Comparison of ENCODE assay signal across 39 cellular contexts in genomic region chr15:75930866-75931265, GRCh38.
"Had no signal": no experiment of that assay in that cellular context is flagged by ENCODE, and none has a peak within 500 bp of the region (broad histone marks: within the 10 kb centered on the region; RNA-seq: fewer than 3 reads in every experiment).

No MANE protein-coding gene starts in this region.

- H3K4me3 ChIP-seq: adrenal gland, body of pancreas, breast epithelium had no signal

- DNase-seq: activated B cell treated with CpG ODN at 0.5 μM for 24 hours; activated CD4-positive, alpha-beta memory T cell treated with anti-CD3 and anti-CD28 coated beads for 36 hours; activated CD4-positive, alpha-beta T cell treated with anti-CD3 and anti-CD28 coated beads for 4 hours; activated CD4-positive, alpha-beta T cell treated with anti-CD3 and anti-CD28 coated beads, Interleukin-2, amount 10 ng/mL, durations not matched to agents 24 days and 14 days; activated CD4-positive, alpha-beta T cell treated with anti-CD3 and anti-CD28 coated beads, Interleukin-2, amount 50 U/mL, for 1 hour; activated CD4-positive, alpha-beta T cell treated with anti-CD3 and anti-CD28 coated beads, Interleukin-2, amount 50 U/mL, for 4 hours; activated CD4-positive, CD25-positive, alpha-beta regulatory T cell treated with anti-CD3 and anti-CD28 coated beads, Interleukin-2, amount 50 U/mL, for 72 hours; activated CD8-positive, alpha-beta memory T cell treated with anti-CD3 and anti-CD28 coated beads, Interleukin-2, amount 50 U/mL, for 4 hours; activated CD8-positive, alpha-beta T cell treated with anti-CD3 and anti-CD28 coated beads for 36 hours; activated effector memory CD4-positive, alpha-beta T cell treated with anti-CD3 and anti-CD28 coated beads, Interleukin-2, amount 50 U/mL, for 16 hours; activated gamma-delta T cell treated with Interleukin-2 at 50 U/mL for 16 hours; activated naive CD4-positive, alpha-beta T cell; activated naive CD4-positive, alpha-beta T cell treated with anti-CD3 and anti-CD28 coated beads for 36 hours; activated naive CD4-positive, alpha-beta T cell treated with anti-CD3 and anti-CD28 coated beads, Interleukin-2, amount 50 U/mL, for 16 hours; activated naive CD8-positive, alpha-beta T cell treated with anti-CD3 and anti-CD28 coated beads for 36 hours; activated T-cell treated with anti-CD3 and anti-CD28 coated beads for 4 hours; activated T-cell treated with anti-CD3 and anti-CD28 coated beads, Interleukin-2, amount 50 U/mL, for 1 hour; activated T-cell treated with anti-CD3 and anti-CD28 coated beads, Interleukin-2, amount 50 U/mL, for 4 hours; activated T-cell treated with anti-CD3 and anti-CD28 coated beads, Interleukin-2, amount 50 U/mL, for 72 hours; adrenal gland; amniotic stem cell; aorta; body of pancreas; brain microvascular endothelial cell; caudate nucleus; SW 1271; T-helper 1 cell; T-helper 2 cell; T-helper 9 cell had no signal

- FAIRE-seq: astrocyte, TTC549 had no signal

- H3K9me3 ChIP-seq: adrenal gland, body of pancreas, breast epithelium had no signal

- H3K9me3 Mint-ChIP-seq: activated B cell treated with CpG ODN at 0.5 μM for 24 hours; activated CD4-positive, alpha-beta memory T cell treated with anti-CD3 and anti-CD28 coated beads for 36 hours; activated CD4-positive, alpha-beta T cell treated with anti-CD3 and anti-CD28 coated beads, Interleukin-2, amount 10 ng/mL, durations not matched to agents 24 days and 14 days; activated CD8-positive, alpha-beta T cell treated with anti-CD3 and anti-CD28 coated beads for 36 hours; activated naive CD4-positive, alpha-beta T cell treated with anti-CD3 and anti-CD28 coated beads for 36 hours; activated naive CD4-positive, alpha-beta T cell treated with anti-CD3 and anti-CD28 coated beads, Interleukin-2, amount 50 U/mL, for 72 hours; activated naive CD8-positive, alpha-beta T cell treated with anti-CD3 and anti-CD28 coated beads for 36 hours; activated T-cell treated with anti-CD3 and anti-CD28 coated beads, Interleukin-2, amount 50 U/mL, for 4 hours; activated T-cell treated with anti-CD3 and anti-CD28 coated beads, Interleukin-2, amount 50 U/mL, for 72 hours; activated T-helper 1 cell treated with anti-CD3 and anti-CD28 coated beads, Interleukin-12 subunit alpha, Interleukin-12 subunit beta, Interleukin-2, Interleukin-4 antibody, amounts not matched to agents 30 ng/mL and 10 ng/mL and 1 ng/mL, durations not matched to agents 14 hours and 24 hours and 36 hours; activated T-helper 17 cell treated with anti-CD3 and anti-CD28 coated beads, Interleukin-2, amount 50 U/mL, for 72 hours; central memory CD8-positive, alpha-beta T cell; T-helper 1 cell treated with Interleukin-12 subunit alpha and Interleukin-12 subunit beta and Interleukin-4 antibody, amounts not matched to agents 30 μg/mL and 1 μg/mL, for 36 hours; T-helper 2 cell treated with Interferon-gamma antibody and Interleukin-4, amounts not matched to agents 5 μg/mL and 100 μg/mL, for 36 hours had no signal

- ATAC-seq: activated T-cell treated with anti-CD3 and anti-CD28 coated beads, Interleukin-2, amount 50 U/mL, for 4 hours had no signal

- H3K4me3 Mint-ChIP-seq: activated B cell treated with CpG ODN at 0.5 μM for 24 hours; activated CD4-positive, alpha-beta memory T cell treated with anti-CD3 and anti-CD28 coated beads for 36 hours; activated CD4-positive, alpha-beta T cell treated with anti-CD3 and anti-CD28 coated beads, Interleukin-2, amount 10 ng/mL, durations not matched to agents 24 days and 14 days; activated CD8-positive, alpha-beta T cell treated with anti-CD3 and anti-CD28 coated beads for 36 hours; activated naive CD4-positive, alpha-beta T cell treated with anti-CD3 and anti-CD28 coated beads for 36 hours; activated naive CD8-positive, alpha-beta T cell treated with anti-CD3 and anti-CD28 coated beads for 36 hours; activated T-cell treated with anti-CD3 and anti-CD28 coated beads, Interleukin-2, amount 50 U/mL, for 4 hours; activated T-cell treated with anti-CD3 and anti-CD28 coated beads, Interleukin-2, amount 50 U/mL, for 72 hours; activated T-helper 1 cell treated with anti-CD3 and anti-CD28 coated beads, Interleukin-12 subunit alpha, Interleukin-12 subunit beta, Interleukin-2, Interleukin-4 antibody, amounts not matched to agents 30 ng/mL and 10 ng/mL and 1 ng/mL, durations not matched to agents 14 hours and 24 hours and 36 hours; activated T-helper 17 cell treated with anti-CD3 and anti-CD28 coated beads, Interleukin-2, amount 50 U/mL, for 72 hours; central memory CD8-positive, alpha-beta T cell; T-helper 1 cell treated with Interleukin-12 subunit alpha and Interleukin-12 subunit beta and Interleukin-4 antibody, amounts not matched to agents 30 μg/mL and 1 μg/mL, for 36 hours; T-helper 2 cell treated with Interferon-gamma antibody and Interleukin-4, amounts not matched to agents 5 μg/mL and 100 μg/mL, for 36 hours had no signal

- H3K4me1 ChIP-seq: adrenal gland, breast epithelium had no signal

- H3K27ac Mint-ChIP-seq: activated B cell treated with CpG ODN at 0.5 μM for 24 hours; activated CD4-positive, alpha-beta memory T cell treated with anti-CD3 and anti-CD28 coated beads for 36 hours; activated CD4-positive, alpha-beta T cell treated with anti-CD3 and anti-CD28 coated beads, Interleukin-2, amount 10 ng/mL, durations not matched to agents 24 days and 14 days; activated CD8-positive, alpha-beta T cell treated with anti-CD3 and anti-CD28 coated beads for 36 hours; activated naive CD4-positive, alpha-beta T cell treated with anti-CD3 and anti-CD28 coated beads for 36 hours; activated naive CD4-positive, alpha-beta T cell treated with anti-CD3 and anti-CD28 coated beads, Interleukin-2, amount 50 U/mL, for 72 hours; activated naive CD8-positive, alpha-beta T cell treated with anti-CD3 and anti-CD28 coated beads for 36 hours; activated T-cell treated with anti-CD3 and anti-CD28 coated beads, Interleukin-2, amount 50 U/mL, for 72 hours; activated T-helper 17 cell treated with anti-CD3 and anti-CD28 coated beads, Interleukin-2, amount 50 U/mL, for 72 hours; T-helper 1 cell treated with Interleukin-12 subunit alpha and Interleukin-12 subunit beta and Interleukin-4 antibody, amounts not matched to agents 30 μg/mL and 1 μg/mL, for 36 hours; T-helper 2 cell treated with Interferon-gamma antibody and Interleukin-4, amounts not matched to agents 5 μg/mL and 100 μg/mL, for 36 hours had no signal

- H3K27me3 Mint-ChIP-seq: activated B cell treated with CpG ODN at 0.5 μM for 24 hours; activated CD4-positive, alpha-beta memory T cell treated with anti-CD3 and anti-CD28 coated beads for 36 hours; activated CD4-positive, alpha-beta T cell treated with anti-CD3 and anti-CD28 coated beads, Interleukin-2, amount 10 ng/mL, durations not matched to agents 24 days and 14 days; activated CD8-positive, alpha-beta T cell treated with anti-CD3 and anti-CD28 coated beads for 36 hours; activated naive CD8-positive, alpha-beta T cell treated with anti-CD3 and anti-CD28 coated beads for 36 hours; activated T-helper 17 cell treated with anti-CD3 and anti-CD28 coated beads, Interleukin-2, amount 50 U/mL, for 72 hours; central memory CD8-positive, alpha-beta T cell had no signal

- H3K27ac ChIP-seq: adrenal gland, body of pancreas, brain microvascular endothelial cell, breast epithelium, VCaP had no signal

- H3K27me3 ChIP-seq: adrenal gland, body of pancreas, brain microvascular endothelial cell, breast epithelium had no signal
